ENCODE assay signal across 1 cellular context in genomic region chr11:2108675-2109481, GRCh38.
TF ChIP-seq lines count a peak whose summit lies in the region.

No MANE protein-coding gene starts in this region.

TF ChIP-seq in H1, 55 proteins besides CTCF, POLR2A, EP300 and RAD21:
- TF ChIP-seq CEBPB (IDR thresholded peaks at IDR 0.05; ENCODE audit: low read depth, low read length) (no peak), GABPA (IDR thresholded peaks at IDR 0.05; ENCODE audit: borderline replicate concordance, insufficient read depth, low read length) (no peak), CHD1 (IDR thresholded peaks at IDR 0.05; ENCODE audit: low read depth, low read length) (no peak), CREB1 (IDR thresholded peaks at IDR 0.05) (no peak), HDAC2 (IDR thresholded peaks at IDR 0.05; ENCODE audit: borderline replicate concordance in 1 of 2, low read depth in 2 of 2, low read length in 2 of 2) (no peak), RFX5 (IDR thresholded peaks at IDR 0.05; ENCODE audit: borderline replicate concordance, low read depth, low read length) (no peak), SRF (IDR thresholded peaks at IDR 0.05; ENCODE audit: low read depth, low read length) (no peak), BRCA1 (IDR thresholded peaks at IDR 0.05; ENCODE audit: low read depth, low read length) (no peak), POLR2AphosphoS5 (IDR thresholded peaks at IDR 0.05; ENCODE audit: low read depth, low read length) (no peak), CBX5 (IDR thresholded peaks at IDR 0.05; ENCODE audit: low read depth, low read length) (no peak), SIX5 (IDR thresholded peaks at IDR 0.05; ENCODE audit: low read depth, low read length) (no peak)
